In the genomic region with DNA sequence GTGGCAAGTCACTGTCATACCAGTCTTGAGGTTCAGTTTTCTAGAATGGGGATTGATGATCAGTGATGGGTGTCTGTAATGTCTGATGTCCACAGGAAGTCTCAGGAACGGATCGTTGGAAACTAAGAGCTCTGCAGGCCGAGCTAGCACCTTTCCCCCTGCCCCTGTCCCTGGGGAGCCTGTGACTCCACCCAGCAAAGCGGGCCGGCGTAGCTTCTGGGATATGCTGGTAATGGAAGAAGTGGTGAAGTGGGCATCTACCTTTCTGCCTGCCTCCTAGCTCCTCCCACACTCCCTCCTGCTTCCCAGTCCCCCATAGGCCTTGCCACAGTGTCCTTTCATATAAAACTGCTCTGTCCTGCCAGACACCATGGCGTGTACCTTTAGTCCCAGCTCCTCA, we compare ENCODE assay signal across 21 cellular contexts. TPM values are rescaled to one million over a fixed set of nuclear protein-coding genes. Genes with fewer than 3 reads are reported as not detected.
A peak's percentile ranks its signal among the peaks of the same experiment; 100 is the strongest.
DNase-seq lines count a peak whose midpoint lies in the region; ATAC-seq, FAIRE-seq and TF ChIP-seq lines count a peak whose summit lies in the region.
"Had no signal": no experiment of that assay in that cellular context is flagged by ENCODE, and none has a peak within 500 bp of the region (broad histone marks: within the 10 kb centered on the region; RNA-seq: fewer than 3 reads in every experiment).

No MANE protein-coding gene starts in this region.

- peak; percentile 12 for TF ChIP-seq POLR2A in endothelial cell of umbilical vein (IDR thresholded peaks at IDR 0.05; ENCODE audit: low read depth, low read length)
- TF ChIP-seq POLR2A in sigmoid colon (IDR thresholded peaks at IDR 0.05) = no peak

- POLR2A ChIA-PET in endothelial cell of umbilical vein (lab: Charles Lee) (no interaction called here), SK-N-SH (lab: Yijun Ruan, JAX) (interaction anchor here (0.6 kb wide), 1 partner anchor 8 kb away, joined by 3 read pairs; no protein-coding TSS in a partner anchor)

- no peak overlapping the region for H3K4me3 ChIP-seq in endothelial cell of umbilical vein (replicated peaks in 1 of 3; ENCODE audit: insufficient read depth in 1 of 3, low read depth in 1 of 3, low read length in 3 of 3)
- H3K4me3 ChIP-seq in tibial artery = no peak overlapping the region
- no peak overlapping the region for H3K4me3 ChIP-seq in SK-N-SH (ENCODE audit: low read depth in 2 of 2, low read length in 1 of 2)
- H3K4me3 ChIP-seq in sigmoid colon = no peak overlapping the region
- H3K4me3 ChIP-seq: ascending aorta, GM23338, SJCRH30 had no signal

- H3K9me2 ChIP-seq in SK-N-SH = no peaks in the 10 kb centered on the region

- FAIRE-seq in endothelial cell of umbilical vein (lab: Jason Lieb, UNC) = peak; percentile 24

- no peak overlapping the region for H3K9ac ChIP-seq in endothelial cell of umbilical vein (replicated peaks; ENCODE audit: extremely low read depth, insufficient read depth, low read length)
- no peak overlapping the region for H3K9ac ChIP-seq in SK-N-SH

- peak overlapping the region; percentile 30 for H3K27ac Mint-ChIP-seq in activated T-cell treated with anti-CD3 and anti-CD28 coated beads, Interleukin-2, amount 50 U/mL, for 24 hours
- H3K27ac Mint-ChIP-seq: activated naive CD4-positive, alpha-beta T cell treated with anti-CD3 and anti-CD28 coated beads, Interleukin-2, amount 50 U/mL, for 24 hours; GM23338; naive B cell; T-helper 1 cell treated with Interleukin-12 subunit alpha and Interleukin-12 subunit beta and Interleukin-4 antibody, amounts not matched to agents 30 μg/mL and 1 μg/mL, for 36 hours had no signal

- WGBS in SK-N-SH (ENCODE audit: low lambda C conversion rate) = 85% methylated on average over 2 of the region's 7 CpGs
- WGBS in sigmoid colon, 2 donors = 94% methylated on average over 7 of the region's 7 CpGs

- H3K27ac ChIP-seq in endothelial cell of umbilical vein (ENCODE audit: insufficient read depth, low read depth, low read length) (no peak overlapping the region), tibial artery (no peak overlapping the region), SK-N-SH (ENCODE audit: low read depth in 2 of 2, low read length in 1 of 2) (no peak overlapping the region), sigmoid colon (no peak overlapping the region)
- H3K27ac ChIP-seq: ascending aorta, SJCRH30 had no signal

- no peaks in the 10 kb centered on the region for H3K36me3 ChIP-seq in endothelial cell of umbilical vein (ENCODE audit: control insufficient read depth in 2 of 2, extremely low read depth in 1 of 2, insufficient read depth in 2 of 2, low read length in 2 of 2)
- H3K36me3 ChIP-seq in tibial artery = peaks cover 53 to 90% (median 58%) of the 10 kb centered on the region in 3 donors
- peaks cover 3 to 70% of the 10 kb centered on the region in 2 experiments for H3K36me3 ChIP-seq in SK-N-SH (replicated peaks in 1 of 2; ENCODE audit: control insufficient read depth in 1 of 2, insufficient read depth in 2 of 2, low read length in 1 of 2)
- H3K36me3 ChIP-seq in sigmoid colon = peaks cover 27 to 84% (median 41%) of the 10 kb centered on the region in 4 donors

- no TSS peak for BruUV-seq in endothelial cell of umbilical vein (replicated peaks; lab: Mats Ljungman, UMichigan)

- no peak overlapping the region for H2AFZ ChIP-seq in endothelial cell of umbilical vein (ENCODE audit: low read depth, low read length)
- H2AFZ ChIP-seq in SK-N-SH (ENCODE audit: low read depth) = no peak overlapping the region
- H2AFZ ChIP-seq: GM23338 had no signal

- TF ChIP-seq EP300 in SK-N-SH (IDR thresholded peaks at IDR 0.05; ENCODE audit: borderline replicate concordance in 1 of 2, low read depth in 1 of 2, low read length in 1 of 2) (no peak), sigmoid colon (IDR thresholded peaks at IDR 0.05) (no peak)

- no peaks in the 10 kb centered on the region for H3K9me3 Mint-ChIP-seq in activated T-cell treated with anti-CD3 and anti-CD28 coated beads, Interleukin-2, amount 50 U/mL, for 24 hours
- H3K9me3 Mint-ChIP-seq: activated naive CD4-positive, alpha-beta T cell treated with anti-CD3 and anti-CD28 coated beads, Interleukin-2, amount 50 U/mL, for 24 hours; GM23338; naive B cell; T-helper 1 cell treated with Interleukin-12 subunit alpha and Interleukin-12 subunit beta and Interleukin-4 antibody, amounts not matched to agents 30 μg/mL and 1 μg/mL, for 36 hours had no signal

- H3K4me1 ChIP-seq in endothelial cell of umbilical vein (ENCODE audit: control insufficient read depth, extremely low read depth, insufficient read depth, low read length) (no peaks in the 10 kb centered on the region), tibial artery (peaks cover 0 to 12% (median 7%) of the 10 kb centered on the region in 4 donors), SK-N-SH (ENCODE audit: control insufficient read depth in 1 of 2, insufficient read depth in 2 of 2, low read depth in 1 of 2, low read length in 1 of 2) (no peaks in the 10 kb centered on the region; a peak in 1 of 4 replicates), sigmoid colon (peaks cover 0 to 15% (median 7%) of the 10 kb centered on the region in 4 donors)
- H3K4me1 ChIP-seq: ascending aorta, SJCRH30 had no signal

- H3K27me3 ChIP-seq in endothelial cell of umbilical vein (ENCODE audit: control insufficient read depth in 2 of 2, insufficient read depth in 2 of 2, low read length in 2 of 2) (no peaks in the 10 kb centered on the region), tibial artery (no peaks in the 10 kb centered on the region), SK-N-SH (ENCODE audit: insufficient read depth) (no peaks in the 10 kb centered on the region), sigmoid colon (no peaks in the 10 kb centered on the region)
- H3K27me3 ChIP-seq: ascending aorta, SJCRH30 had no signal

- ATAC-seq in Right ventricle myocardium inferior = no peak
- ATAC-seq: GM23338, PC-3, right cardiac atrium had no signal

- intact Hi-C loops in endothelial cell of umbilical vein (cut with micrococcal nuclease) = loop anchor here (5.0 kb wide), 1 partner anchor 37 kb away; no protein-coding TSS in a partner anchor
- intact Hi-C loops in tibial artery (cut with DNase I; ENCODE audit: low total_unique reads) = no loop called here
- intact Hi-C loops in Right ventricle myocardium inferior (cut with DNase I) = no loop called here
- intact Hi-C loops in sigmoid colon (cut with DNase I) = no loop called here

- no peaks in the 10 kb centered on the region for H3F3A ChIP-seq in SK-N-SH (replicated peaks; ENCODE audit: insufficient read depth)

- H3K9me3 ChIP-seq in endothelial cell of umbilical vein (replicated peaks; ENCODE audit: control insufficient read depth, insufficient read depth, low read length) = no peaks in the 10 kb centered on the region
- no peaks in the 10 kb centered on the region for H3K9me3 ChIP-seq in tibial artery
- no peaks in the 10 kb centered on the region for H3K9me3 ChIP-seq in SK-N-SH
- H3K9me3 ChIP-seq in sigmoid colon = no peaks in the 10 kb centered on the region
- H3K9me3 ChIP-seq: ascending aorta, SJCRH30 had no signal

- H3K36me3 Mint-ChIP-seq in activated T-cell treated with anti-CD3 and anti-CD28 coated beads, Interleukin-2, amount 50 U/mL, for 24 hours (ENCODE audit: low read depth) = peaks cover 96% of the 10 kb centered on the region
- H3K36me3 Mint-ChIP-seq: activated naive CD4-positive, alpha-beta T cell treated with anti-CD3 and anti-CD28 coated beads, Interleukin-2, amount 50 U/mL, for 24 hours had no signal

- H3K79me2 ChIP-seq in endothelial cell of umbilical vein (ENCODE audit: control insufficient read depth, insufficient read depth, low read length) (no peaks in the 10 kb centered on the region), SK-N-SH (ENCODE audit: insufficient read depth) (no peaks in the 10 kb centered on the region)

- TF ChIP-seq CTCF in endothelial cell of umbilical vein (IDR thresholded peaks at IDR 0.05; ENCODE audit: extremely low read depth in 1 of 2, insufficient read depth in 1 of 2, low read depth in 1 of 2, low read length in 2 of 2) (no peak), tibial artery (IDR thresholded peaks at IDR 0.05) (no peak), SK-N-SH (IDR thresholded peaks at IDR 0.05) (no peak), sigmoid colon (IDR thresholded peaks at IDR 0.05) (no peak)

- no peak overlapping the region for H3K4me3 Mint-ChIP-seq in activated T-cell treated with anti-CD3 and anti-CD28 coated beads, Interleukin-2, amount 50 U/mL, for 24 hours
- H3K4me3 Mint-ChIP-seq: activated naive CD4-positive, alpha-beta T cell treated with anti-CD3 and anti-CD28 coated beads, Interleukin-2, amount 50 U/mL, for 24 hours; GM23338; T-helper 1 cell treated with Interleukin-12 subunit alpha and Interleukin-12 subunit beta and Interleukin-4 antibody, amounts not matched to agents 30 μg/mL and 1 μg/mL, for 36 hours had no signal

- no peaks in the 10 kb centered on the region for H3K27me3 Mint-ChIP-seq in activated T-cell treated with anti-CD3 and anti-CD28 coated beads, Interleukin-2, amount 50 U/mL, for 24 hours
- H3K27me3 Mint-ChIP-seq: activated naive CD4-positive, alpha-beta T cell treated with anti-CD3 and anti-CD28 coated beads, Interleukin-2, amount 50 U/mL, for 24 hours; naive B cell had no signal

- dilution Hi-C loops in endothelial cell of umbilical vein (cut with MboI; ENCODE audit: extremely low pct_ligation_motif_present, low sequenced_read_pairs) = no loop called here

- H3K4me1 Mint-ChIP-seq in activated T-cell treated with anti-CD3 and anti-CD28 coated beads, Interleukin-2, amount 50 U/mL, for 24 hours (ENCODE audit: low read depth) = no peaks in the 10 kb centered on the region
- H3K4me1 Mint-ChIP-seq: activated naive CD4-positive, alpha-beta T cell treated with anti-CD3 and anti-CD28 coated beads, Interleukin-2, amount 50 U/mL, for 24 hours had no signal

- H3K4me2 ChIP-seq in endothelial cell of umbilical vein (ENCODE audit: insufficient read depth, low read length) (no peak overlapping the region), SK-N-SH (no peak overlapping the region)
- H3K4me2 ChIP-seq: GM23338 had no signal

- CTCF ChIA-PET in endothelial cell of umbilical vein (lab: Charles Lee) = no interaction called here
- CTCF ChIA-PET in SK-N-SH (lab: Yijun Ruan, JAX) = interaction anchor here (5.4 kb wide), 1 partner anchor 213 kb away, joined by 20 read pairs; no protein-coding TSS in a partner anchor

- TF ChIP-seq RAD21 in SK-N-SH (IDR thresholded peaks at IDR 0.05; ENCODE audit: low read length) = no peak

- no peaks in the 10 kb centered on the region for H4K20me1 ChIP-seq in endothelial cell of umbilical vein (replicated peaks; ENCODE audit: control insufficient read depth, extremely low read depth, insufficient read depth, low read length)
- no peaks in the 10 kb centered on the region for H4K20me1 ChIP-seq in SK-N-SH (ENCODE audit: insufficient read depth)

- peak; percentile 13 for DNase-seq in activated T-cell treated with anti-CD3 and anti-CD28 coated beads, Interleukin-2, amount 50 U/mL, for 24 hours
- DNase-seq in activated T-cell treated with anti-CD3 and anti-CD28 coated beads, Interleukin-2, amount 50 U/mL, for 1 hour = no peak
- DNase-seq in NCI-H187 (lab: John Stamatoyannopoulos, UW) = peak; percentile 69 to 73
- no peak for DNase-seq in endothelial cell of umbilical vein (ENCODE audit: low read depth, low spot score)
- peak; percentile 10 to 48 for DNase-seq in tibial artery
- no peak for DNase-seq in Right ventricle myocardium inferior (ENCODE audit: missing footprints)
- no peak for DNase-seq in SK-N-SH
- no peak for DNase-seq in sigmoid colon
- DNase-seq: ACHN; activated CD4-positive, alpha-beta T cell treated with anti-CD3 and anti-CD28 coated beads, Interleukin-2, amount 50 U/mL, for 1 hour; C1 segment of cervical spinal cord; KG1; mammary epithelial cell; naive B cell; PC-3; SJCRH30 had no signal

- no peaks in the 10 kb centered on the region for H3K9me1 ChIP-seq in endothelial cell of umbilical vein (replicated peaks; ENCODE audit: control insufficient read depth, extremely low read depth, insufficient read depth, low read length)

RNA-seq across cellular contexts. Expression of gene HYI, which starts 13.4 kb away (rescaled TPM):
- total RNA-seq in endothelial cell of umbilical vein (266 and 342 TPM in 2 replicates), Right ventricle myocardium inferior (20.2 TPM), sigmoid colon (100 to 1,000 TPM in 1 of 4 donors, 10 to 100 TPM in 3; 65.8 to 104 (median 78.7) TPM)
- polyA plus RNA-seq in endothelial cell of umbilical vein (324 and 351 TPM in 2 replicates), SK-N-SH (2012; rRNA removed) (6.8 and 11.1 TPM in 2 replicates), sigmoid colon (10 to 100 TPM; 40.4 to 72.8 (median 55.9) TPM)
- 244 and 309 TPM in 2 replicates for polyA plus RNA-seq in endothelial cell of umbilical vein (2011; cell fraction: cytosol; rRNA removed)
- polyA plus RNA-seq in endothelial cell of umbilical vein (2011; cell fraction: nucleus; rRNA removed) = 1,045 and 1,101 TPM in 2 replicates
- polyA plus RNA-seq in endothelial cell of umbilical vein (2012) = 216 and 227 TPM in 2 replicates
- 145 and 146 TPM in 2 replicates for polyA minus RNA-seq in endothelial cell of umbilical vein
- polyA minus RNA-seq in endothelial cell of umbilical vein (2011; cell fraction: cytosol; rRNA and poly(A)+ RNA removed) = 10.7 TPM
- polyA minus RNA-seq in endothelial cell of umbilical vein (2011; cell fraction: nucleus; rRNA and poly(A)+ RNA removed) = 120 and 216 TPM in 2 replicates
- polyA plus RNA-seq in SK-N-SH (2012; cell fraction: cytosol; rRNA removed) = 3.3 and 5.5 TPM in 2 replicates
- 23.7 and 41.7 TPM in 2 replicates for polyA plus RNA-seq in SK-N-SH (2012; cell fraction: nucleus; rRNA removed)
- total RNA-seq: SJCRH30 had no signal

RNA-seq across cellular contexts. Expression of gene SZT2, which starts 50.7 kb away (rescaled TPM):
- total RNA-seq in endothelial cell of umbilical vein (49.9 and 50.3 TPM in 2 replicates), Right ventricle myocardium inferior (22.5 TPM), sigmoid colon (10 to 100 TPM; 19.1 to 47.4 (median 25.2) TPM)
- polyA plus RNA-seq in endothelial cell of umbilical vein (11.4 TPM in 2 replicates), SK-N-SH (2012; rRNA removed) (11.1 and 12.9 TPM in 2 replicates), sigmoid colon (10 to 100 TPM in 1 of 3 donors, 1 to 10 TPM in 2; 4.6 to 39.2 (median 4.8) TPM)
- 5.1 and 5.3 TPM in 2 replicates for polyA plus RNA-seq in endothelial cell of umbilical vein (2011; cell fraction: cytosol; rRNA removed)
- polyA plus RNA-seq in endothelial cell of umbilical vein (2011; cell fraction: nucleus; rRNA removed) = 70.0 and 86.8 TPM in 2 replicates
- polyA plus RNA-seq in endothelial cell of umbilical vein (2012) = 15.0 and 17.5 TPM in 2 replicates
- polyA minus RNA-seq in endothelial cell of umbilical vein = 89.4 and 97.4 TPM in 2 replicates
- 6.0 TPM for polyA minus RNA-seq in endothelial cell of umbilical vein (2011; cell fraction: cytosol; rRNA and poly(A)+ RNA removed)
- polyA minus RNA-seq in endothelial cell of umbilical vein (2011; cell fraction: nucleus; rRNA and poly(A)+ RNA removed) = 75.8 and 107 TPM in 2 replicates
- 2.8 and 4.0 TPM in 2 replicates for polyA plus RNA-seq in SK-N-SH (2012; cell fraction: cytosol; rRNA removed)
- polyA plus RNA-seq in SK-N-SH (2012; cell fraction: nucleus; rRNA removed) = 52.0 and 57.1 TPM in 2 replicates

RNA-seq across cellular contexts. Expression of gene MED8, which starts 50.8 kb away (rescaled TPM):
- 41.9 and 45.6 TPM in 2 replicates for total RNA-seq in endothelial cell of umbilical vein
- polyA plus RNA-seq in endothelial cell of umbilical vein = 15.9 and 19.6 TPM in 2 replicates
- 29.4 and 34.4 TPM in 2 replicates for polyA plus RNA-seq in endothelial cell of umbilical vein (2011; cell fraction: cytosol; rRNA removed)
- polyA plus RNA-seq in endothelial cell of umbilical vein (2011; cell fraction: nucleus; rRNA removed) = 37.2 and 38.8 TPM in 2 replicates
- 38.6 and 45.6 TPM in 2 replicates for polyA plus RNA-seq in endothelial cell of umbilical vein (2012)
- 19.4 and 21.0 TPM in 2 replicates for polyA minus RNA-seq in endothelial cell of umbilical vein
- polyA minus RNA-seq in endothelial cell of umbilical vein (2011; cell fraction: cytosol; rRNA and poly(A)+ RNA removed) = 15.8 TPM
- polyA minus RNA-seq in endothelial cell of umbilical vein (2011; cell fraction: nucleus; rRNA and poly(A)+ RNA removed) = 11.7 and 17.3 TPM in 2 replicates
- 18.0 TPM for total RNA-seq in Right ventricle myocardium inferior
- polyA plus RNA-seq in SK-N-SH (2012; rRNA removed) = 33.7 and 42.9 TPM in 2 replicates
- polyA plus RNA-seq in SK-N-SH (2012; cell fraction: cytosol; rRNA removed) = 36.8 and 38.5 TPM in 2 replicates
- polyA plus RNA-seq in SK-N-SH (2012; cell fraction: nucleus; rRNA removed) = 38.9 and 52.9 TPM in 2 replicates
- total RNA-seq in sigmoid colon = 10 to 100 TPM; 25.3 to 33.4 (median 29.6) TPM
- 10 to 100 TPM; 34.2 to 43.9 (median 36.6) TPM for polyA plus RNA-seq in sigmoid colon

Comparison
In these comparisons a context has a peak if more than half of its experiments do, and no peak if none do; other contexts are left out.
1. DNase-seq: peak in activated T-cell treated with anti-CD3 and anti-CD28 coated beads, Interleukin-2, amount 50 U/mL, for 24 hours (single experiment), NCI-H187 (2 of 2) and tibial artery (2 of 2); none in activated T-cell treated with anti-CD3 and anti-CD28 coated beads, Interleukin-2, amount 50 U/mL, for 1 hour (single experiment), endothelial cell of umbilical vein (single experiment), Right ventricle myocardium inferior (single experiment), SK-N-SH (single experiment) and sigmoid colon (single experiment).